In the genomic region with DNA sequence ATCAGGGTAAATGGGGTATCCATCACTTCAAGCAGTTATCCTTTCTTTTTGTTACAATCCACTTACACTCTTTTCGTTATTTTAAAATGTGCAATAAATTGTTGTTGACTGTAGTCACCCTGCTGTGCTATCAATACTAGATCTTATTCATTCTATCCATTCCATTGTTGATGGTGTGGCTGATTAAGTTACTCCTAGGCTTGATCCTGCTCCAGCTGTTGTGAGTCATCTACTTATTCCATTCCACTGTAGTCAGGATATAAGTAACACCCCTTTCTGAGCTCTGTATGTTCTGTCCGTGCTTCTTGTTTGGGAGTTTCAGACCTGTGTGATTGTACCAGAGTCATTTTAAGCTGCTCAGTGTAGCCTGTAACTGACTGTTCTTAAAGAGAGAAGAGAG, we compare ENCODE assay signal across 14 cellular contexts.
DNase-seq lines count a peak whose midpoint lies in the region; FAIRE-seq and TF ChIP-seq lines count a peak whose summit lies in the region.
"Had no signal": no experiment of that assay in that cellular context is flagged by ENCODE, and none has a peak within 500 bp of the region (broad histone marks: within the 10 kb centered on the region; RNA-seq: fewer than 3 reads in every experiment).

No MANE protein-coding gene starts in this region.

- no peak for TF ChIP-seq CTCF in astrocyte (IDR thresholded peaks at IDR 0.05; ENCODE audit: insufficient read depth, low read depth, low read length)
- TF ChIP-seq CTCF in Peyer's patch (IDR thresholded peaks at IDR 0.05): no peak

- H3K4me1 Mint-ChIP-seq in astrocyte (ENCODE audit: low read depth, unreplicated experiment): peaks cover 10% of the 10 kb centered on the region
- H3K4me1 Mint-ChIP-seq: activated CD4-positive, alpha-beta T cell treated with anti-CD3 and anti-CD28 coated beads, Interleukin-2, amount 10 ng/mL, durations not matched to agents 24 days and 14 days had no signal

- no peak overlapping the region for H3K9ac ChIP-seq in astrocyte (ENCODE audit: low read length)

- H3K79me2 ChIP-seq in ACC112 (ENCODE audit: control insufficient read depth, insufficient read depth, low read length, unreplicated experiment) (no peaks in the 10 kb centered on the region), astrocyte (ENCODE audit: insufficient read depth, low read length) (no peaks in the 10 kb centered on the region)

- H3K27me3 ChIP-seq in ACC112 (ENCODE audit: insufficient read depth, low read length) (no peaks in the 10 kb centered on the region), astrocyte (ENCODE audit: insufficient read depth, low read length) (no peaks in the 10 kb centered on the region), Peyer's patch (no peaks in the 10 kb centered on the region)

- TF ChIP-seq POLR2A in Peyer's patch (IDR thresholded peaks at IDR 0.05): no peak

- peaks cover 3% of the 10 kb centered on the region for H3K9me3 Mint-ChIP-seq in astrocyte (ENCODE audit: unreplicated experiment)
- H3K9me3 Mint-ChIP-seq: activated CD4-positive, alpha-beta T cell treated with anti-CD3 and anti-CD28 coated beads, Interleukin-2, amount 10 ng/mL, durations not matched to agents 24 days and 14 days had no signal

- H3K9me3 ChIP-seq in astrocyte (ENCODE audit: insufficient read depth, low read depth, low read length): no peaks in the 10 kb centered on the region
- H3K9me3 ChIP-seq in Peyer's patch: no peaks in the 10 kb centered on the region

- no peak overlapping the region for H3K4me3 Mint-ChIP-seq in astrocyte (ENCODE audit: unreplicated experiment)
- H3K4me3 Mint-ChIP-seq: activated CD4-positive, alpha-beta T cell treated with anti-CD3 and anti-CD28 coated beads, Interleukin-2, amount 10 ng/mL, durations not matched to agents 24 days and 14 days had no signal

- H4K20me1 ChIP-seq in astrocyte (ENCODE audit: insufficient read depth, low read length): no peaks in the 10 kb centered on the region

- peak; percentile 96 for FAIRE-seq in astrocyte (lab: Jason Lieb, UNC)

- H3K36me3 Mint-ChIP-seq in astrocyte (ENCODE audit: low read depth, unreplicated experiment): peaks cover 6% of the 10 kb centered on the region

- DNase-seq in HPDE6-E6E7 (ENCODE audit: extremely low spot score) (peak; percentile 64), astrocyte (ENCODE audit: low read depth) (peak; percentile 96), islet precursor cell (peak; percentile 44), SKM-1 treated with dmso at 0.1 percent for 144 hours (lab: John Stamatoyannopoulos, UW; ENCODE audit: unreplicated experiment) (no peak), NCI-H69 (lab: John Stamatoyannopoulos, UW) (no peak), Peyer's patch (no peak)
- no peak for DNase-seq in stimulated activated CD4-positive, alpha-beta T cell treated with anti-CD3 and anti-CD28 coated beads, Interleukin-2, amount 100 ng/mL, for 24 hours
- DNase-seq: activated CD4-positive, alpha-beta T cell treated with anti-CD3 and anti-CD28 coated beads, Interleukin-2, amount 10 ng/mL, durations not matched to agents 24 days and 14 days; activated naive CD4-positive, alpha-beta T cell treated with Interleukin-2 at 50 U/mL for 16 hours; C1 segment of cervical spinal cord; effector CD8-positive, alpha-beta T cell; NCI-H1436 treated with DMSO at 0.1 percent for 48 hours; SHP77 had no signal

- peak overlapping the region; percentile 53 for H3K4me2 ChIP-seq in astrocyte (ENCODE audit: low read length)

- H3K36me3 ChIP-seq in ACC112 (ENCODE audit: insufficient read depth, low read length) (no peaks in the 10 kb centered on the region), astrocyte (ENCODE audit: insufficient read depth, low read length) (peaks cover 2% of the 10 kb centered on the region), Peyer's patch (peaks cover 0 to 14% (median 0%) of the 10 kb centered on the region in 3 donors)

- H2AFZ ChIP-seq in ACC112 (ENCODE audit: low read length, unreplicated experiment): no peak overlapping the region
- no peak overlapping the region for H2AFZ ChIP-seq in astrocyte (ENCODE audit: low read depth, low read length)

- peaks cover 2% of the 10 kb centered on the region for H3K27me3 Mint-ChIP-seq in astrocyte (ENCODE audit: low read depth, unreplicated experiment)
- H3K27me3 Mint-ChIP-seq: activated CD4-positive, alpha-beta T cell treated with anti-CD3 and anti-CD28 coated beads, Interleukin-2, amount 10 ng/mL, durations not matched to agents 24 days and 14 days had no signal

- no peak overlapping the region for H3K27ac Mint-ChIP-seq in astrocyte (ENCODE audit: unreplicated experiment)
- H3K27ac Mint-ChIP-seq: activated CD4-positive, alpha-beta T cell treated with anti-CD3 and anti-CD28 coated beads, Interleukin-2, amount 10 ng/mL, durations not matched to agents 24 days and 14 days had no signal

- H3K4me1 ChIP-seq in ACC112 (ENCODE audit: control insufficient read depth, insufficient read depth, low read length, unreplicated experiment): peaks cover 20% of the 10 kb centered on the region
- H3K4me1 ChIP-seq in astrocyte (ENCODE audit: insufficient read depth, low read length): peaks cover 17% of the 10 kb centered on the region
- no peaks in the 10 kb centered on the region for H3K4me1 ChIP-seq in Peyer's patch

- H3K27ac ChIP-seq in ACC112 (ENCODE audit: low read depth, low read length): peak overlapping the region; percentile 25; the same call in 1 of the 2 replicates
- no peak overlapping the region for H3K27ac ChIP-seq in astrocyte (ENCODE audit: low read depth, low read length)
- no peak overlapping the region for H3K27ac ChIP-seq in Peyer's patch

- H3K4me3 ChIP-seq in ACC112 (ENCODE audit: low read depth, low read length) (no peak overlapping the region), astrocyte (ENCODE audit: insufficient read depth, low read depth, low read length) (no peak overlapping the region), Peyer's patch (no peak overlapping the region)

Comparison
In these comparisons a context has a peak if more than half of its experiments do, and no peak if none do; other contexts are left out.
1. DNase-seq: peak in HPDE6-E6E7 (single experiment), astrocyte (single experiment) and islet precursor cell (single experiment); none in SKM-1 treated with dmso at 0.1 percent for 144 hours (single experiment), NCI-H69 (single experiment), Peyer's patch (0 of 3) and stimulated activated CD4-positive, alpha-beta T cell treated with anti-CD3 and anti-CD28 coated beads, Interleukin-2, amount 100 ng/mL, for 24 hours (0 of 2).